ENCODE assay signal across 15 cellular contexts in genomic region chr4:38385286-38386010, GRCh38.
DNase-seq lines count a peak whose midpoint lies in the region; ATAC-seq, FAIRE-seq and TF ChIP-seq lines count a peak whose summit lies in the region.
"Had no signal": no experiment of that assay in that cellular context is flagged by ENCODE, and none has a peak within 500 bp of the region (broad histone marks: within the 10 kb centered on the region; RNA-seq: fewer than 3 reads in every experiment).

No MANE protein-coding gene starts in this region.

- no peak overlapping the region for H3K4me3 Mint-ChIP-seq in effector memory CD8-positive, alpha-beta T cell
- H3K4me3 Mint-ChIP-seq: activated CD4-positive, alpha-beta T cell treated with anti-CD3 and anti-CD28 coated beads, Interleukin-2, amount 10 ng/mL, durations not matched to agents 7 days and 5 days; central memory CD8-positive, alpha-beta T cell; stimulated activated naive CD8-positive, alpha-beta T cell treated with anti-CD3 and anti-CD28 coated beads, Interleukin-15, Interleukin-2, amounts not matched to agents 100 ng/mL and 50 ng/mL, for 24 hours had no signal

- no peaks in the 10 kb centered on the region for H4K20me1 ChIP-seq in HepG2 (ENCODE audit: insufficient read depth, low read length)

- no peaks in the 10 kb centered on the region for H3K36me3 ChIP-seq in Peyer's patch
- H3K36me3 ChIP-seq in colonic mucosa: no peaks in the 10 kb centered on the region
- no peaks in the 10 kb centered on the region for H3K36me3 ChIP-seq in HepG2 (replicated peaks in 1 of 2; ENCODE audit: control insufficient read depth in 1 of 2, insufficient read depth in 2 of 2, low read length in 2 of 2)
- H3K36me3 ChIP-seq in thyroid gland: no peaks in the 10 kb centered on the region

- H3K36me3 Mint-ChIP-seq in effector memory CD8-positive, alpha-beta T cell (ENCODE audit: insufficient read depth): no peaks in the 10 kb centered on the region

- H3K9me3 ChIP-seq in Peyer's patch (peaks cover 0 to 7% (median 0%) of the 10 kb centered on the region in 4 donors), colonic mucosa (no peaks in the 10 kb centered on the region), HepG2 (ENCODE audit: low read length) (peaks cover 19% of the 10 kb centered on the region), thyroid gland (no peaks in the 10 kb centered on the region)

- in situ Hi-C loops in HepG2 (cut with HindIII; ENCODE audit: extremely low pct_ligation_motif_present, low pct_unique_long_range_greater_than_20kb) (no loop called here), GM13976 (cut with MboI; ENCODE audit: low sequenced_read_pairs, unreplicated experiment) (no loop called here)

- H3K4me2 ChIP-seq in HepG2 (ENCODE audit: low read depth, low read length): peak overlapping the region; percentile 90

- peaks cover 0 to 6% of the 10 kb centered on the region in 2 donors for H3K4me1 Mint-ChIP-seq in effector memory CD8-positive, alpha-beta T cell (ENCODE audit: low read depth in 2 of 2)
- H3K4me1 Mint-ChIP-seq: central memory CD8-positive, alpha-beta T cell had no signal

- H3K27me3 Mint-ChIP-seq in effector memory CD8-positive, alpha-beta T cell: no peaks in the 10 kb centered on the region
- H3K27me3 Mint-ChIP-seq: activated CD4-positive, alpha-beta T cell treated with anti-CD3 and anti-CD28 coated beads, Interleukin-2, amount 10 ng/mL, durations not matched to agents 7 days and 5 days; central memory CD8-positive, alpha-beta T cell; stimulated activated naive CD8-positive, alpha-beta T cell treated with anti-CD3 and anti-CD28 coated beads, Interleukin-15, Interleukin-2, amounts not matched to agents 100 ng/mL and 50 ng/mL, for 24 hours had no signal

- H3K4me1 ChIP-seq in Peyer's patch: peaks cover 0 to 30% (median 0%) of the 10 kb centered on the region in 4 donors
- H3K4me1 ChIP-seq in colonic mucosa: peaks cover 8% of the 10 kb centered on the region
- peaks cover 64% of the 10 kb centered on the region for H3K4me1 ChIP-seq in HepG2 (ENCODE audit: insufficient read depth, low read length)
- peaks cover 30 to 42% of the 10 kb centered on the region in 2 donors for H3K4me1 ChIP-seq in thyroid gland

- H3K27ac ChIP-seq in Peyer's patch (peak overlapping the region in 3 of 4 donors; percentile 63 to 85 (median 82)), colonic mucosa (peak overlapping the region; percentile 32), HepG2 (ENCODE audit: extremely low read length, insufficient read depth, low read length) (peak overlapping the region; percentile 96), thyroid gland (peak overlapping the region; percentile 75 to 91 (median 86))

- intact Hi-C loops in colonic mucosa (cut with DNase I) (no loop called here), HepG2 (cut with micrococcal nuclease; ENCODE audit: unreplicated experiment) (loop anchor here (1.0 to 5.0 kb wide), 2 partner anchors 39 to 287 kb away; no protein-coding TSS in a partner anchor), thyroid gland (cut with DNase I) (loop anchor here (10.0 kb wide), 1 partner anchor 61 kb away; no protein-coding TSS in a partner anchor)

- POLR2A ChIA-PET in HepG2 (lab: Yijun Ruan, JAX): interaction anchor here (0.7 to 2.3 kb wide), 5 partner anchors 11 to 287 kb away, joined by 3 to 14 read pairs (median 5); no protein-coding TSS in a partner anchor

- TF ChIP-seq POLR2A in Peyer's patch (IDR thresholded peaks at IDR 0.05): no peak
- no peak for TF ChIP-seq POLR2A in HepG2 (IDR thresholded peaks at IDR 0.05; ENCODE audit: insufficient read depth in 1 of 2, low read depth in 2 of 2, low read length in 2 of 2)
- no peak for TF ChIP-seq POLR2A in thyroid gland (IDR thresholded peaks at IDR 0.05)

- H3K27me3 ChIP-seq in Peyer's patch (no peaks in the 10 kb centered on the region), colonic mucosa (no peaks in the 10 kb centered on the region), HepG2 (ENCODE audit: control insufficient read depth in 1 of 2, insufficient read depth in 2 of 2, low read length in 2 of 2) (no peaks in the 10 kb centered on the region), thyroid gland (no peaks in the 10 kb centered on the region)

- H2AFZ ChIP-seq in HepG2 (ENCODE audit: low read length): peak overlapping the region; percentile 52

- CTCF ChIA-PET in HepG2 (lab: Yijun Ruan, JAX; ENCODE audit: low intra/inter-chr PET ratio, low total read pairs): no interaction called here

- H3K27ac Mint-ChIP-seq in effector memory CD8-positive, alpha-beta T cell: peak overlapping the region in 1 of 2 donors; percentile 35
- H3K27ac Mint-ChIP-seq: activated CD4-positive, alpha-beta T cell treated with anti-CD3 and anti-CD28 coated beads, Interleukin-2, amount 10 ng/mL, durations not matched to agents 7 days and 5 days; stimulated activated naive CD8-positive, alpha-beta T cell treated with anti-CD3 and anti-CD28 coated beads, Interleukin-15, Interleukin-2, amounts not matched to agents 100 ng/mL and 50 ng/mL, for 24 hours had no signal

- H3K79me2 ChIP-seq in HepG2 (ENCODE audit: insufficient read depth, low read length): no peaks in the 10 kb centered on the region

- peak; percentile 96 for ATAC-seq in HepG2
- ATAC-seq in effector memory CD8-positive, alpha-beta T cell (replicated peaks): no peak

- H3K9ac ChIP-seq in colonic mucosa (ENCODE audit: low read depth in 2 of 2, low read length in 2 of 2) (peak overlapping the region in 1 of 2 donors; percentile 41), HepG2 (ENCODE audit: insufficient read depth, low read depth, low read length) (peak overlapping the region; percentile 66)

- H3K4me3 ChIP-seq in Peyer's patch (no peak overlapping the region), colonic mucosa (no peak overlapping the region), HepG2 (replicated peaks in 1 of 3; ENCODE audit: insufficient read depth in 1 of 3, low read depth in 2 of 3, low read length in 3 of 3) (peak overlapping the region in 2 of 3 experiments; percentile 21 to 53; a peak in 4 of 6 replicates), thyroid gland (replicated peaks in 1 of 3) (no peak overlapping the region)
- H3K4me3 ChIP-seq: lung had no signal

- 3% methylated on average over 3 of the region's 3 CpGs for WGBS in HepG2 (ENCODE audit: low lambda C conversion rate)
- WGBS in thyroid gland, 2 donors: 36 to 44% methylated on average over 3 of the region's 3 CpGs

- DNase-seq in Peyer's patch: no peak
- DNase-seq in colonic mucosa: peak; percentile 60
- peak; percentile 96 for DNase-seq in HepG2 (ENCODE audit: low spot score)
- no peak for DNase-seq in thyroid gland
- no peak for DNase-seq in GM13976 (ENCODE audit: low spot score)
- DNase-seq in NOMO-1 treated with DMSO at 0.1 percent for 48 hours (lab: John Stamatoyannopoulos, UW; ENCODE audit: unreplicated experiment): no peak
- DNase-seq in effector memory CD8-positive, alpha-beta T cell: no peak
- DNase-seq: activated CD4-positive, alpha-beta T cell treated with anti-CD3 and anti-CD28 coated beads, Interleukin-2, amount 10 ng/mL, durations not matched to agents 7 days and 5 days; activated effector memory CD4-positive, alpha-beta T cell treated with anti-CD3 and anti-CD28 coated beads, Interleukin-2, amount 50 U/mL, for 16 hours; NCI-H1092 treated with DMSO at 0.1 percent for 48 hours; NCI-H524 treated with DMSO at 0.1 percent for 48 hours; SIG-M5 had no signal

- no peak for TF ChIP-seq RAD21 in HepG2 (CRISPR knock-in tag; IDR thresholded peaks at IDR 0.05)

- peaks cover 0 to 2% of the 10 kb centered on the region in 2 donors for H3K9me3 Mint-ChIP-seq in effector memory CD8-positive, alpha-beta T cell
- H3K9me3 Mint-ChIP-seq: central memory CD8-positive, alpha-beta T cell had no signal

- peak in 1 of 2 experiments; percentile 90; a peak in 2 of 4 replicates for TF ChIP-seq EP300 in HepG2 (IDR thresholded peaks at IDR 0.05; ENCODE audit: low read depth in 2 of 2, low read length in 2 of 2)
- peak; percentile 37; the same call in 1 of the 2 replicates for TF ChIP-seq EP300 in HepG2 (CRISPR knock-in tag; IDR thresholded peaks at IDR 0.05; ENCODE audit: borderline replicate concordance)

- no TSS peak for BruUV-seq in HepG2 (replicated peaks; lab: Mats Ljungman, UMichigan)

- TF ChIP-seq CTCF in Peyer's patch (IDR thresholded peaks at IDR 0.05) (peak in 1 of 6 experiments; percentile 9), colonic mucosa (IDR thresholded peaks at IDR 0.05) (no peak), HepG2 (CRISPR knock-in tag; IDR thresholded peaks at IDR 0.05) (no peak), thyroid gland (IDR thresholded peaks at IDR 0.05) (no peak), GM13976 (IDR thresholded peaks at IDR 0.05; ENCODE audit: borderline replicate concordance, control extremely low read depth, extremely low read depth, insufficient read depth, missing control alignments) (no peak)

- peak; percentile 70 for FAIRE-seq in HepG2 (lab: Jason Lieb, UNC)

TF ChIP-seq in HepG2, 621 proteins besides CTCF, POLR2A, EP300 and RAD21 (continues in another document):
- TF ChIP-seq SOX5 (CRISPR knock-in tag; IDR thresholded peaks at IDR 0.05; ENCODE audit: borderline replicate concordance) (peak; percentile 74; the same call in 1 of the 2 replicates), TSC22D2 (CRISPR knock-in tag; IDR thresholded peaks at IDR 0.05; ENCODE audit: borderline replicate concordance) (no peak), ZFP62 (CRISPR knock-in tag; IDR thresholded peaks at IDR 0.05) (no peak), TCF7 (IDR thresholded peaks at IDR 0.05; ENCODE audit: low read depth) (peak; percentile 87; the same call in 1 of the 2 replicates)
- TF ChIP-seq, protein P1, sequence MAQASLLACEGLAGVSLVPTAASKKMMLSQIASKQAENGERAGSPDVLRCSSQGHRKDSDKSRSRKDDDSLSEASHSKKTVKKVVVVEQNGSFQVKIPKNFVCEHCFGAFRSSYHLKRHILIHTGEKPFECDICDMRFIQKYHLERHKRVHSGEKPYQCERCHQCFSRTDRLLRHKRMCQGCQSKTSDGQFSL (CRISPR knock-in tag; IDR thresholded peaks at IDR 0.05): no peak
- TF ChIP-seq, protein P2, sequence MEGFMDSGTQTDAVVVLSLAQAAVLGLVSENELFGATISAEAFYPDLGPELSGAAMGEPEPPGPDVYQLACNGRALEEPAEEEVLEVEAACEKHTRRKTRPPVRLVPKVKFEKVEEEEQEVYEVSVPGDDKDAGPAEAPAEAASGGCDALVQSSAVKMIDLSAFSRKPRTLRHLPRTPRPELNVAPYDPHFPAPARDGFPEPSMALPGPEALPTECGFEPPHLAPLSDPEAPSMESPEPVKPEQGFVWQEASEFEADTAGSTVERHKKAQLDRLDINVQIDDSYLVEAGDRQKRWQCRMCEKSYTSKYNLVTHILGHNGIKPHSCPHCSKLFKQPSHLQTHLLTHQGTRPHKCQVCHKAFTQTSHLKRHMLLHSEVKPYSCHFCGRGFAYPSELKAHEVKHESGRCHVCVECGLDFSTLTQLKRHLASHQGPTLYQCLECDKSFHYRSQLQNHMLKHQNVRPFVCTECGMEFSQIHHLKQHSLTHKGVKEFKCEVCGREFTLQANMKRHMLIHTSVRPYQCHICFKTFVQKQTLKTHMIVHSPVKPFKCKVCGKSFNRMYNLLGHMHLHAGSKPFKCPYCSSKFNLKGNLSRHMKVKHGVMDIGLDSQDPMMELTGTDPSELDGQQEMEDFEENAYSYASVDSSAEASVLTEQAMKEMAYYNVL (CRISPR knock-in tag; IDR thresholded peaks at IDR 0.05; ENCODE audit: borderline replicate concordance): no peak

Comparison
In these comparisons a context has a peak if more than half of its experiments do, and no peak if none do; other contexts are left out.
1. DNase-seq: peak in colonic mucosa (single experiment) and HepG2 (single experiment); none in Peyer's patch (0 of 3), thyroid gland (0 of 2), GM13976 (single experiment), NOMO-1 treated with DMSO at 0.1 percent for 48 hours (single experiment) and effector memory CD8-positive, alpha-beta T cell (0 of 3).
2. H3K27ac ChIP-seq: peak in every context shown above with its lines; median percentile 96 in HepG2; 86 in thyroid gland; 82 in Peyer's patch; 32 in colonic mucosa.
3. H3K4me3 ChIP-seq: peak in HepG2 (2 of 3); none in Peyer's patch (0 of 4), colonic mucosa (single experiment) and thyroid gland (0 of 3).